In the genomic region with DNA sequence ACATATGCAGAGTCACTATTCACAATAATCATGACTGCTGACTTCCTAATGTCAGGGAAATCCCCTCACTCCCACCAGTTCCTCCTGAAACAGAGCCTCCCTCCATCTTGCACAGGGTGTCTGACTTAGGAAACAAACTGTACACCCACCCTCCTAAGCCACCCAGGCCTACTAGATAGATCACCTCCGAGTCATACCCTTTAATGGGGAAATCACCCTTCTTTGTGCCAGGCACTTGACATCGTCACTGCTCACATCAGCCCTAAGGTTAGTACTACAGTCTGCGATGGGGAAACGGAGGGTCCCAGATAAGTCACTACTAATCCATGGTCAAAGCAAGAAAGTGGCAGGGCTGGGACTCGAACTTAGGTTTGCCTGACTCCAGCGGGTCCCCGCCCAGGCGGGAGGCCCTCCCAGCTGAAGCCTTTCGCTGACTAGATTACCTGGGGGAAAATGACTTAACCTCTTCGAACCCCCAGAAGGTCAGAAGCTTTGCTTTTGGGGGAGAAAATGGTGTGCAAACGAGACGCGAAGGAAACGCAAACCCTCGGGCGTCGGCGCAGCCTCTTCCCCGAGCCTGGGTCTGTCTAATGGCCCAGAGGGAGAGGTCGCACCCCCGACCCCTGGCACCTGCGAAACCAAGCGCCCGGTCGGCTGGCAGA, we compare ENCODE assay signal across 8 cellular contexts. TPM values are rescaled to one million over a fixed set of nuclear protein-coding genes. Genes with fewer than 3 reads are reported as not detected.
DNase-seq lines count a peak whose midpoint lies in the region; ATAC-seq and TF ChIP-seq lines count a peak whose summit lies in the region.

No MANE protein-coding gene starts in this region.

- H3K27ac ChIP-seq in KMS-11, result peak overlapping the region; percentile 98

- H4K20me1 ChIP-seq in KMS-11 (ENCODE audit: insufficient read depth), result no peaks in the 10 kb centered on the region

- DNase-seq in AG04449 (ENCODE audit: low read depth, low spot score) (no peak), activated B cell treated with CpG ODN at 0.5 μM for 24 hours (no peak), memory B cell (ENCODE audit: low spot score in 2 of 2) (peak; percentile 70 to 72)
- peak; percentile 44 to 69 for DNase-seq in central memory CD8-positive, alpha-beta T cell (ENCODE audit: low spot score in 2 of 2)
- peak; percentile 63 for DNase-seq in stimulated activated CD8-positive, alpha-beta memory T cell treated with anti-CD3 and anti-CD28 coated beads, Interleukin-4, amount 100 ng/mL, for 24 hours (ENCODE audit: low read depth)

- CTCF ChIA-PET in AG04449 (lab: Yijun Ruan, JAX), result interaction anchor here (0.8 to 1.6 kb wide), 3 partner anchors 8 to 33 kb away, joined by 3 to 8 read pairs (median 3); a partner anchor contains a TSS
- CTCF ChIA-PET in activated B cell treated with CpG ODN at 0.5 μM for 24 hours (lab: Charles Lee), result no interaction called here

- peak overlapping the region; percentile 60 for H2AFZ ChIP-seq in KMS-11 (ENCODE audit: low read depth)

- H3K79me2 ChIP-seq in KMS-11 (ENCODE audit: insufficient read depth, low read depth), result peaks cover 14% of the 10 kb centered on the region

- TF ChIP-seq CTCF in AG04449 (IDR thresholded peaks at IDR 0.05; ENCODE audit: insufficient read depth, low read length, missing control alignments) (no peak), KMS-11 (conservative IDR thresholded peaks at IDR 0.05; ENCODE audit: low read depth, low read length) (no peak), activated B cell treated with CpG ODN at 0.5 μM for 24 hours (IDR thresholded peaks at IDR 0.05) (no peak)

- intact Hi-C loops in activated B cell treated with CpG ODN at 0.5 μM for 24 hours (cut with micrococcal nuclease), result loop anchor here (1.0 to 10.0 kb wide), 6 partner anchors 24 to 1163 kb away; a partner anchor contains a TSS

- peaks cover 3% of the 10 kb centered on the region for H3K9me3 Mint-ChIP-seq in activated B cell treated with CpG ODN at 0.5 μM for 24 hours
- H3K9me3 Mint-ChIP-seq in central memory CD8-positive, alpha-beta T cell, result no peaks in the 10 kb centered on the region
- no peaks in the 10 kb centered on the region for H3K9me3 Mint-ChIP-seq in memory B cell

- POLR2A ChIA-PET in AG04449 (lab: Yijun Ruan, JAX), result interaction anchor here (1.1 kb wide), 1 partner anchor 186 kb away, joined by 3 read pairs; no protein-coding TSS in a partner anchor
- POLR2A ChIA-PET in activated B cell treated with CpG ODN at 0.5 μM for 24 hours (lab: Charles Lee), result interaction anchor here (0.9 to 7.4 kb wide), 16 partner anchors 24 to 452 kb away, joined by 3 to 73 read pairs (median 3); a partner anchor contains a TSS

- no peaks in the 10 kb centered on the region for H3K36me3 ChIP-seq in KMS-11 (ENCODE audit: insufficient read depth)

- H3K4me3 ChIP-seq in AG04449 (ENCODE audit: low read depth, low read length), result peak overlapping the region; percentile 68
- no peak overlapping the region for H3K4me3 ChIP-seq in KMS-11 (IDR thresholded peaks at IDR 0.05; ENCODE audit: insufficient read depth, low read depth, low read length)

- H3K4me3 Mint-ChIP-seq in activated B cell treated with CpG ODN at 0.5 μM for 24 hours, result peak overlapping the region; percentile 86
- peak overlapping the region; percentile 95 for H3K4me3 Mint-ChIP-seq in central memory CD8-positive, alpha-beta T cell
- H3K4me3 Mint-ChIP-seq in memory B cell, result peak overlapping the region; percentile 82

- H3K27ac Mint-ChIP-seq in activated B cell treated with CpG ODN at 0.5 μM for 24 hours, result peak overlapping the region; percentile 97
- peak overlapping the region; percentile 97 for H3K27ac Mint-ChIP-seq in central memory CD8-positive, alpha-beta T cell (ENCODE audit: low read depth)
- peak overlapping the region; percentile 97 for H3K27ac Mint-ChIP-seq in memory B cell

- H3K27me3 Mint-ChIP-seq in activated B cell treated with CpG ODN at 0.5 μM for 24 hours (no peaks in the 10 kb centered on the region), memory B cell (no peaks in the 10 kb centered on the region)
- no peaks in the 10 kb centered on the region for H3K27me3 Mint-ChIP-seq in central memory CD8-positive, alpha-beta T cell

- peak; percentile 27 for ATAC-seq in GM18907 (IDR thresholded peaks at IDR 0.05; ENCODE audit: unreplicated experiment)
- ATAC-seq in activated B cell treated with CpG ODN at 0.5 μM for 24 hours (ENCODE audit: low read depth), result peak; percentile 52
- ATAC-seq in central memory CD8-positive, alpha-beta T cell (replicated peaks; ENCODE audit: extremely low read depth, poor library complexity, severe bottlenecking), result peak; percentile 59
- ATAC-seq in memory B cell (ENCODE audit: low read depth), result peak; percentile 56
- no peak for ATAC-seq in HG03469 (IDR thresholded peaks at IDR 0.05; ENCODE audit: unreplicated experiment)

- peaks cover 35% of the 10 kb centered on the region for H3K4me1 ChIP-seq in KMS-11 (ENCODE audit: low read depth, poor library complexity, severe bottlenecking)

- H3K9ac ChIP-seq in KMS-11, result peak overlapping the region; percentile 97

- H3K4me2 ChIP-seq in KMS-11, result peak overlapping the region; percentile 89

- H3K36me3 Mint-ChIP-seq in activated B cell treated with CpG ODN at 0.5 μM for 24 hours (ENCODE audit: low read depth) (peaks cover 15% of the 10 kb centered on the region), memory B cell (no peaks in the 10 kb centered on the region)
- peaks cover 23% of the 10 kb centered on the region for H3K36me3 Mint-ChIP-seq in central memory CD8-positive, alpha-beta T cell (ENCODE audit: insufficient read depth)

- no peaks in the 10 kb centered on the region for H3K27me3 ChIP-seq in KMS-11 (ENCODE audit: insufficient read depth, low read depth)

- H3K4me1 Mint-ChIP-seq in activated B cell treated with CpG ODN at 0.5 μM for 24 hours, result peaks cover 47% of the 10 kb centered on the region
- peaks cover 50% of the 10 kb centered on the region for H3K4me1 Mint-ChIP-seq in central memory CD8-positive, alpha-beta T cell
- H3K4me1 Mint-ChIP-seq in memory B cell, result peaks cover 25% of the 10 kb centered on the region

RNA-seq across cellular contexts. Expression of a gene that starts 3.4 kb away (rescaled TPM):
- total RNA-seq in activated B cell treated with CpG ODN at 0.5 μM for 24 hours, result 166 and 192 TPM in 2 replicates

RNA-seq across cellular contexts. Expression of a gene that starts 26.9 kb away (rescaled TPM):
- total RNA-seq in activated B cell treated with CpG ODN at 0.5 μM for 24 hours, result 2.8 and 3.0 TPM in 2 replicates

RNA-seq across cellular contexts. Expression of a gene that starts 28.5 kb away (rescaled TPM):
- total RNA-seq in activated B cell treated with CpG ODN at 0.5 μM for 24 hours, result 11.2 and 12.1 TPM in 2 replicates

RNA-seq across cellular contexts. Expression of a gene that starts 46.5 kb away (rescaled TPM):
- total RNA-seq in activated B cell treated with CpG ODN at 0.5 μM for 24 hours, result not detected in 2 replicates

RNA-seq across cellular contexts. Expression of a gene that starts 50.9 kb away (rescaled TPM):
- total RNA-seq in activated B cell treated with CpG ODN at 0.5 μM for 24 hours, result 234 and 250 TPM in 2 replicates

Comparison
In these comparisons a context has a peak if more than half of its experiments do, and no peak if none do; other contexts are left out.
1. DNase-seq: peak in central memory CD8-positive, alpha-beta T cell (2 of 2), memory B cell (2 of 2) and stimulated activated CD8-positive, alpha-beta memory T cell treated with anti-CD3 and anti-CD28 coated beads, Interleukin-4, amount 100 ng/mL, for 24 hours (single experiment); none in AG04449 (single experiment) and activated B cell treated with CpG ODN at 0.5 μM for 24 hours (single experiment).
2. Peak in every context shown above with its lines, with median percentiles within 50 percentile points of each other: H3K27ac Mint-ChIP-seq and H3K4me3 Mint-ChIP-seq.